In the genomic region with DNA sequence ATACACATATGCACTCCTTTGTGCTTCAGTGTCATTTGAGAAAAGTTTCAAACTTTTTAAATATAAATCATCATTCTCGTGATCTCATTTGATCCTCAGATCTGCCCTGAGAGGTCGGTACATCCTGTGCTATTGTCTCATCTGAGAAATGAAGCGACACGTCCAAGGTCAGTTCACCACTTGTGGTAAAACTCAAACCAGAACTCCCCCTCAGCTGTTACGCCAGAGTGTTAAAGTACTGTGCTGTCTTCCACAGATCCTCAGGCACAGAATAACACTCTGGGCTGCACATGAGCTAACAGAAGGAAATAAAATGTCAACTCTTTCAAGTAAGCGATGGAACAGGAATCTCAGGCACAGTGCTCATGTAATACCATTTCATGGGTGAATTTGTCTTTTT, we compare ENCODE assay signal across 18 cellular contexts. TPM values are rescaled to one million over a fixed set of nuclear protein-coding genes. Genes with fewer than 3 reads are reported as not detected.
"Had no signal": no experiment of that assay in that cellular context is flagged by ENCODE, and none has a peak within 500 bp of the region (broad histone marks: within the 10 kb centered on the region; RNA-seq: fewer than 3 reads in every experiment).

No MANE protein-coding gene starts in this region.

- H3K4me1 Mint-ChIP-seq: activated CD4-positive, alpha-beta T cell treated with anti-CD3 and anti-CD28 coated beads, Interleukin-2, amount 10 ng/mL, durations not matched to agents 7 days and 5 days; memory B cell had no signal

- H3K9me3 Mint-ChIP-seq: activated CD4-positive, alpha-beta T cell treated with anti-CD3 and anti-CD28 coated beads, Interleukin-2, amount 10 ng/mL, durations not matched to agents 7 days and 5 days; activated T-cell treated with anti-CD3 and anti-CD28 coated beads, Interleukin-2, amount 50 U/mL, for 72 hours; memory B cell; natural killer cell treated with Interleukin-12 subunit alpha and Interleukin-12 subunit beta and Interleukin-15 and Interleukin-18, amount 100 ng/mL, for 72 hours had no signal

- H3K27ac Mint-ChIP-seq: activated CD4-positive, alpha-beta T cell treated with anti-CD3 and anti-CD28 coated beads, Interleukin-2, amount 10 ng/mL, durations not matched to agents 7 days and 5 days; activated naive CD8-positive, alpha-beta T cell; activated T-cell treated with anti-CD3 and anti-CD28 coated beads, Interleukin-2, amount 50 U/mL, for 72 hours; brain; memory B cell; natural killer cell treated with Interleukin-12 subunit alpha and Interleukin-12 subunit beta and Interleukin-15 and Interleukin-18, amount 100 ng/mL, for 72 hours; type B pancreatic cell had no signal

- ATAC-seq: activated T-cell treated with anti-CD3 and anti-CD28 coated beads, Interleukin-2, amount 50 U/mL, for 72 hours; left ventricle myocardium superior; natural killer cell treated with Interleukin-12 subunit alpha and Interleukin-12 subunit beta and Interleukin-15 and Interleukin-18, amount 100 ng/mL, for 72 hours; right cardiac atrium; stimulated activated naive CD8-positive, alpha-beta T cell treated with anti-CD3 and anti-CD28 coated beads, Interleukin-15, Interleukin-2, amounts not matched to agents 100 U/mL and 50 U/mL, for 24 hours had no signal

- H3K27me3 Mint-ChIP-seq: brain had no signal

- H3K27ac ChIP-seq: coronary artery, prostate gland had no signal

- H3K4me3 ChIP-seq: coronary artery, prostate gland had no signal

- DNase-seq: activated CD4-positive, alpha-beta T cell treated with anti-CD3 and anti-CD28 coated beads, Interleukin-2, amount 10 ng/mL, durations not matched to agents 7 days and 5 days; activated CD8-positive, alpha-beta memory T cell treated with anti-CD3 and anti-CD28 coated beads, Interleukin-2, amount 50 U/mL, for 48 hours; activated gamma-delta T cell; activated T-cell treated with anti-CD3 and anti-CD28 coated beads, Interleukin-2, amount 50 U/mL, for 72 hours; amygdala; central memory CD4-positive, alpha-beta T cell; effector CD4-positive, alpha-beta T cell; kidney; left ventricle myocardium superior; right cardiac atrium; stimulated activated naive CD8-positive, alpha-beta T cell treated with anti-CD3 and anti-CD28 coated beads, Interleukin-15, Interleukin-2, amounts not matched to agents 100 U/mL and 50 U/mL, for 24 hours had no signal

- H3K36me3 Mint-ChIP-seq: memory B cell; natural killer cell treated with Interleukin-12 subunit alpha and Interleukin-12 subunit beta and Interleukin-15 and Interleukin-18, amount 100 ng/mL, for 72 hours; type B pancreatic cell had no signal

- H3K4me1 ChIP-seq: prostate gland had no signal

- H3K4me3 Mint-ChIP-seq: activated CD4-positive, alpha-beta T cell treated with anti-CD3 and anti-CD28 coated beads, Interleukin-2, amount 10 ng/mL, durations not matched to agents 7 days and 5 days; activated naive CD8-positive, alpha-beta T cell; activated T-cell treated with anti-CD3 and anti-CD28 coated beads, Interleukin-2, amount 50 U/mL, for 72 hours; brain; memory B cell; natural killer cell treated with Interleukin-12 subunit alpha and Interleukin-12 subunit beta and Interleukin-15 and Interleukin-18, amount 100 ng/mL, for 72 hours; type B pancreatic cell had no signal

- H3K36me3 ChIP-seq: prostate gland had no signal

RNA-seq across cellular contexts. Expression of a gene that starts 31.4 kb away (rescaled TPM):
- total RNA-seq: activated CD4-positive, alpha-beta T cell treated with anti-CD3 and anti-CD28 coated beads, Interleukin-2, amount 10 ng/mL, durations not matched to agents 7 days and 5 days; activated T-cell treated with anti-CD3 and anti-CD28 coated beads, Interleukin-2, amount 50 U/mL, for 72 hours; left ventricle myocardium superior; natural killer cell treated with Interleukin-12 subunit alpha and Interleukin-12 subunit beta and Interleukin-15 and Interleukin-18, amount 100 ng/mL, for 72 hours had no signal
